ENCODE assay signal across 1 cellular context in the genomic region with DNA sequence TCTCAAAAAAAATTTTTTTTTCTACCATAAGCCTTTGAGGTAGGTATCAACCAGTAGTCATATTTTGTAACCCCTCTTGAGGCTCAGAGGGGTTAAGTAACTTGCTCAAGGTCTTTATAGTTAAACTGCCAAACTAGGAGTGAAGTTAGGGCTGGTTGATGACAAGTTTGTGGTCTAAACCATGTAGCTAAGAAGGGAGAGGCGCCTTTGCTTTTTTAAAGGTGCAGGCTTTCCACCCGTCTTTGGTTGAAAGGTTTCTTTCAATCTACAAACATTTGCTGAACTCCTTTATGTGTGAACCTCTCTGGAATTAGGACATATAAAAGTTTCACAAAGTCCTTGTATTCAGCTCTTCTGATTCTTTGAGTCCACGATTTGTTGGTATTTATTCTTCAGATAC.
TF ChIP-seq lines count a peak whose summit lies in the region.

No MANE protein-coding gene starts in this region.

TF ChIP-seq in GM23338, 12 proteins besides CTCF, POLR2A, EP300 and RAD21 (continued from another document):
- TF ChIP-seq ZNF462 (CRISPR knock-in tag; IDR thresholded peaks at IDR 0.05) (no peak), REST (IDR thresholded peaks at IDR 0.05; ENCODE audit: unreplicated experiment) (no peak), CREB1 (CRISPR knock-in tag; IDR thresholded peaks at IDR 0.05; ENCODE audit: low read depth) (no peak), ZNF114 (CRISPR knock-in tag; IDR thresholded peaks at IDR 0.05) (no peak), NANOG (IDR thresholded peaks at IDR 0.05; ENCODE audit: borderline replicate concordance) (no peak), EZH2phosphoT487 (IDR thresholded peaks at IDR 0.05; ENCODE audit: unreplicated experiment) (no peak)
